8 cellular contexts compared by ENCODE assay signal in genomic region chr6:24403501-24403824, GRCh38. TPM values are rescaled to one million over a fixed set of nuclear protein-coding genes. Genes with fewer than 3 reads are reported as not detected.
DNase-seq lines count a peak whose midpoint lies in the region; ATAC-seq, FAIRE-seq and TF ChIP-seq lines count a peak whose summit lies in the region.

No MANE protein-coding gene starts in this region.

- no peak for TF ChIP-seq RAD21 in H1 (IDR thresholded peaks at IDR 0.05 in 1 of 2, conservative IDR thresholded peaks at IDR 0.05 in 1 of 2; ENCODE audit: low read depth in 2 of 2, low read length in 2 of 2)

- no peak overlapping the region for H2BK15ac ChIP-seq in H1 (ENCODE audit: low read length)

- no peak overlapping the region for H2BK20ac ChIP-seq in H1 (ENCODE audit: low read length)

- peaks cover 10 to 20% of the 10 kb centered on the region in 2 donors for H3K27me3 Mint-ChIP-seq in CD8-positive, alpha-beta memory T cell

- CTCF ChIA-PET in CD8-positive, alpha-beta memory T cell (lab: Charles Lee): no interaction called here
- CTCF ChIA-PET in H1 (lab: Charles Lee; ENCODE audit: partially characterized antibody): no interaction called here

- peaks cover 19% of the 10 kb centered on the region for H3K4me1 ChIP-seq in CD8-positive, alpha-beta memory T cell (ENCODE audit: insufficient read depth, low read length)
- H3K4me1 ChIP-seq in H1 (replicated peaks in 1 of 4; ENCODE audit: control insufficient read depth in 3 of 4, insufficient read depth in 4 of 4, low read length in 3 of 4) (peaks cover 5 to 21% (median 12%) of the 10 kb centered on the region in 4 experiments), osteoblast (ENCODE audit: insufficient read depth, low read length) (peaks cover 15% of the 10 kb centered on the region)

- H3K56ac ChIP-seq in H1 (replicated peaks; ENCODE audit: insufficient read length, low read depth, low read length): no peak overlapping the region

- H2BK5ac ChIP-seq in H1 (ENCODE audit: low read depth, low read length): peak overlapping the region; percentile 90; the same call in 1 of the 2 replicates

- no peak for DNase-seq in CD8-positive, alpha-beta memory T cell
- peak; percentile 54 for DNase-seq in NCI-H2029 (lab: John Stamatoyannopoulos, UW)
- no peak for DNase-seq in H1 (ENCODE audit: low read depth in 1 of 2, low spot score in 2 of 2)
- no peak for DNase-seq in osteoblast (ENCODE audit: insufficient read length, low spot score, missing footprints)
- DNase-seq in SK-N-DZ (ENCODE audit: low spot score): no peak

- peak overlapping the region; percentile 15 to 88 (median 85) for H3K9ac ChIP-seq in H1 (replicated peaks in 1 of 4; ENCODE audit: extremely low read depth in 1 of 4, low read depth in 3 of 4, low read length in 3 of 4)

- no peak overlapping the region; the same call in 1 of the 2 replicates for H4K8ac ChIP-seq in H1 (ENCODE audit: extremely low read depth, insufficient read depth, low read length)

- H4K5ac ChIP-seq in H1 (ENCODE audit: insufficient read length, low read depth, low read length): peak overlapping the region; percentile 41

- H3K4me3 ChIP-seq in CD8-positive, alpha-beta memory T cell (ENCODE audit: low read length): peak overlapping the region; percentile 73
- peak overlapping the region; percentile 73 to 94 (median 86) for H3K4me3 ChIP-seq in H1 (ENCODE audit: extremely low read depth in 1 of 4, insufficient read depth in 2 of 4, low read depth in 3 of 4, low read length in 4 of 4)
- peak overlapping the region; percentile 99 for H3K4me3 ChIP-seq in osteoblast (ENCODE audit: insufficient read depth, low read length)

- no peak overlapping the region for H3K14ac ChIP-seq in H1 (ENCODE audit: insufficient read length)

- H3K23ac ChIP-seq in H1 (ENCODE audit: insufficient read length): no peak overlapping the region

- peaks cover 7% of the 10 kb centered on the region for H3K36me3 ChIP-seq in CD8-positive, alpha-beta memory T cell (ENCODE audit: insufficient read depth, low read length)
- peaks cover 0 to 39% (median 8%) of the 10 kb centered on the region in 4 experiments; a peak in 4 of 8 replicates for H3K36me3 ChIP-seq in H1 (ENCODE audit: control insufficient read depth in 2 of 4, insufficient read depth in 4 of 4, low read length in 3 of 4)
- H3K36me3 ChIP-seq in osteoblast (ENCODE audit: insufficient read depth, low read length): no peaks in the 10 kb centered on the region

- no peak overlapping the region for H4K91ac ChIP-seq in H1 (replicated peaks; ENCODE audit: insufficient read length, low read length)

- TF ChIP-seq POLR2A in H1 (IDR thresholded peaks at IDR 0.05; ENCODE audit: control extremely low read depth in 1 of 2, low read depth in 2 of 2, low read length in 2 of 2): no peak

- no peak for TF ChIP-seq CTCF in H1 (IDR thresholded peaks at IDR 0.05; ENCODE audit: control extremely low read depth in 1 of 3, insufficient read depth in 1 of 3, low read depth in 1 of 3, low read length in 3 of 3)
- no peak for TF ChIP-seq CTCF in osteoblast (IDR thresholded peaks at IDR 0.05; ENCODE audit: extremely low read depth, low read depth, low read length)

- H3K36me3 Mint-ChIP-seq in CD8-positive, alpha-beta memory T cell: peaks cover 1 to 32% (median 3%) of the 10 kb centered on the region in 3 donors

- peaks cover 22 to 46% (median 36%) of the 10 kb centered on the region in 3 donors for H3K4me1 Mint-ChIP-seq in CD8-positive, alpha-beta memory T cell

- peak overlapping the region; percentile 96 for H3K18ac ChIP-seq in H1 (ENCODE audit: extremely low read depth, low read length)

- H3K23me2 ChIP-seq in H1 (ENCODE audit: low read depth, low read length): peaks cover 2% of the 10 kb centered on the region; the same call in 1 of the 2 replicates

- H2AK5ac ChIP-seq in H1 (ENCODE audit: low read depth, low read length): no peak overlapping the region

- POLR2A ChIA-PET in CD8-positive, alpha-beta memory T cell (lab: Charles Lee): no interaction called here
- POLR2A ChIA-PET in H1 (lab: Charles Lee; ENCODE audit: partially characterized antibody): interaction anchor here (1.3 to 2.2 kb wide), 4 partner anchors 9 to 23 kb away, joined by 4 to 16 read pairs (median 6); no protein-coding TSS in a partner anchor

- H3K79me1 ChIP-seq in H1 (ENCODE audit: low read depth, low read length): no peaks in the 10 kb centered on the region

- no peaks in the 10 kb centered on the region for H3K27me3 ChIP-seq in CD8-positive, alpha-beta memory T cell (ENCODE audit: insufficient read depth, low read length, poor library complexity, severe bottlenecking)
- H3K27me3 ChIP-seq in H1 (replicated peaks in 1 of 4; ENCODE audit: control insufficient read depth in 3 of 4, extremely low read depth in 1 of 4, insufficient read depth in 3 of 4, low read length in 3 of 4) (no peaks in the 10 kb centered on the region), osteoblast (ENCODE audit: insufficient read depth, low read length) (peaks cover 7% of the 10 kb centered on the region)

- H2AFZ ChIP-seq in H1 (ENCODE audit: low read length): no peak overlapping the region
- peak overlapping the region; percentile 97 for H2AFZ ChIP-seq in osteoblast (ENCODE audit: low read length)

- no peaks in the 10 kb centered on the region for H3K9me3 ChIP-seq in CD8-positive, alpha-beta memory T cell (ENCODE audit: low read length)
- H3K9me3 ChIP-seq in H1 (ENCODE audit: insufficient read depth in 2 of 2, low read depth in 1 of 2, low read length in 1 of 2) (no peaks in the 10 kb centered on the region), osteoblast (ENCODE audit: low read depth, low read length) (no peaks in the 10 kb centered on the region)

- no peak overlapping the region; the same call in 1 of the 2 replicates for H2BK12ac ChIP-seq in H1 (ENCODE audit: low read depth, low read length)

- H3K4ac ChIP-seq in H1 (replicated peaks; ENCODE audit: insufficient read length, low read depth, low read length): no peak overlapping the region

- no peak for ATAC-seq in HG03175 (IDR thresholded peaks at IDR 0.05; ENCODE audit: unreplicated experiment)
- no peak for ATAC-seq in HG03520 (IDR thresholded peaks at IDR 0.05; ENCODE audit: unreplicated experiment)
- no peak for ATAC-seq in HG02759 (IDR thresholded peaks at IDR 0.05; ENCODE audit: unreplicated experiment)

- no peak for TF ChIP-seq EP300 in H1 (IDR thresholded peaks at IDR 0.05; ENCODE audit: borderline replicate concordance in 1 of 2, low read depth in 2 of 2, low read length in 2 of 2)

- H4K20me1 ChIP-seq in H1 (replicated peaks in 1 of 2; ENCODE audit: control insufficient read depth in 1 of 2, insufficient read depth in 2 of 2, low read length in 2 of 2): peaks cover 0 to 4% of the 10 kb centered on the region in 2 experiments
- H4K20me1 ChIP-seq in osteoblast (ENCODE audit: insufficient read depth, low read length): peaks cover 7% of the 10 kb centered on the region

- H3K4me3 Mint-ChIP-seq in CD8-positive, alpha-beta memory T cell: peak overlapping the region; percentile 87 to 97 (median 93)

- H3K79me2 ChIP-seq in H1 (ENCODE audit: control insufficient read depth in 1 of 2, insufficient read depth in 2 of 2, low read length in 2 of 2) (peaks cover 3 to 66% of the 10 kb centered on the region in 2 experiments; a peak in 3 of 4 replicates), osteoblast (ENCODE audit: insufficient read depth, low read length) (peaks cover 45% of the 10 kb centered on the region)

- no peaks in the 10 kb centered on the region for H3K9me3 Mint-ChIP-seq in CD8-positive, alpha-beta memory T cell

- peak overlapping the region; percentile 71 for H3K27ac ChIP-seq in CD8-positive, alpha-beta memory T cell (ENCODE audit: low read depth, low read length)
- H3K27ac ChIP-seq in H1 (ENCODE audit: low read depth, low read length): peak overlapping the region; percentile 80; the same call in 1 of the 2 replicates
- peak overlapping the region; percentile 74 for H3K27ac ChIP-seq in osteoblast (ENCODE audit: low read depth, low read length)

- H3K27ac Mint-ChIP-seq in CD8-positive, alpha-beta memory T cell: peak overlapping the region in 7 of 8 donors; percentile 2 to 89 (median 82)

- H3K4me2 ChIP-seq in H1 (ENCODE audit: insufficient read depth in 1 of 2, low read depth in 2 of 2, low read length in 2 of 2): peak overlapping the region; percentile 65 to 81
- H3K4me2 ChIP-seq in osteoblast (ENCODE audit: insufficient read depth, low read length): peak overlapping the region; percentile 87

- FAIRE-seq in H1 (lab: Jason Lieb, UNC): no peak

- no peak overlapping the region for H2BK120ac ChIP-seq in H1 (replicated peaks; ENCODE audit: low read depth, low read length)

- 5% methylated on average over 12 of the region's 12 CpGs; no CpG with 5 or more reads in 1 of the 2 experiments for WGBS in H1 (ENCODE audit: extremely low coverage in 1 of 2, insufficient coverage in 1 of 2, insufficient read length in 1 of 2, insufficient replicate concordance in 2 of 2, low coverage in 1 of 2, low lambda C conversion rate in 2 of 2, missing lambda C conversion rate in 1 of 2), 2 experiments

RNA-seq across cellular contexts. Expression of gene MRS2, which starts 0.7 kb away (rescaled TPM):
- total RNA-seq in CD8-positive, alpha-beta memory T cell: 10 to 100 TPM; 30.1 to 31.5 TPM
- 17.4 TPM for polyA plus RNA-seq in CD8-positive, alpha-beta memory T cell
- 67.5 and 68.4 TPM in 2 replicates for total RNA-seq in H1 (2021; fragmentation: NEBNext Ultra II Directional; extraction: Animal tissue kit (Norgen Biotek cat#: 25700))
- polyA plus RNA-seq in H1 (2011; rRNA removed): 51.2 and 51.8 TPM in 2 replicates
- polyA plus RNA-seq in H1 (2011; cell fraction: cytosol; rRNA removed): 60.1 TPM
- 25.1 TPM for polyA plus RNA-seq in H1 (2011; cell fraction: nucleus; rRNA removed)
- 46.9 to 57.7 TPM (median 51.9 TPM) in 4 replicates for polyA plus RNA-seq in H1 (2012, experiment 1 of 2)
- 9.8 TPM for polyA plus RNA-seq in H1 (2012, experiment 2 of 2)
- 65.5 TPM for polyA plus RNA-seq in H1 (2013, experiment 1 of 2)
- polyA plus RNA-seq in H1 (2013, experiment 2 of 2): 65.4 TPM
- polyA minus RNA-seq in H1 (2011; rRNA and poly(A)+ RNA removed): 34.2 and 47.0 TPM in 2 replicates
- polyA minus RNA-seq in H1 (2011; cell fraction: cytosol; rRNA and poly(A)+ RNA removed): 58.2 TPM
- 51.7 TPM for polyA minus RNA-seq in H1 (2011; cell fraction: nucleus; rRNA and poly(A)+ RNA removed)
- 22.7 and 23.5 TPM in 2 replicates for total RNA-seq in osteoblast
- polyA plus RNA-seq in SK-N-DZ (2014; cell fraction: cytosol; rRNA removed): 25.5 and 31.0 TPM in 2 replicates
- polyA plus RNA-seq in SK-N-DZ (2014; cell fraction: nucleus; rRNA removed): 29.6 and 32.0 TPM in 2 replicates

RNA-seq across cellular contexts. Expression of gene DCDC2, which starts 45.6 kb away (rescaled TPM):
- not detected for total RNA-seq in CD8-positive, alpha-beta memory T cell
- not detected for polyA plus RNA-seq in CD8-positive, alpha-beta memory T cell
- 0.15 and 0.23 TPM in 2 replicates for total RNA-seq in H1 (2021; fragmentation: NEBNext Ultra II Directional; extraction: Animal tissue kit (Norgen Biotek cat#: 25700))
- 0.03 TPM in 2 replicates for polyA plus RNA-seq in H1 (2011; rRNA removed)
- polyA plus RNA-seq in H1 (2011; cell fraction: cytosol; rRNA removed): 0.03 TPM
- polyA plus RNA-seq in H1 (2011; cell fraction: nucleus; rRNA removed): 0.10 TPM
- 0.07 to 0.38 TPM (median 0.14 TPM) in 4 replicates for polyA plus RNA-seq in H1 (2012, experiment 1 of 2)
- polyA plus RNA-seq in H1 (2012, experiment 2 of 2): not detected
- polyA plus RNA-seq in H1 (2013, experiment 1 of 2): 0.08 TPM
- polyA plus RNA-seq in H1 (2013, experiment 2 of 2): 0.17 TPM
- polyA minus RNA-seq in H1 (2011; rRNA and poly(A)+ RNA removed): 0.16 and 0.80 TPM in 2 replicates
- polyA minus RNA-seq in H1 (2011; cell fraction: cytosol; rRNA and poly(A)+ RNA removed): not detected
- 0.20 TPM for polyA minus RNA-seq in H1 (2011; cell fraction: nucleus; rRNA and poly(A)+ RNA removed)
- under 0.01 TPM in 2 replicates for total RNA-seq in osteoblast
- polyA plus RNA-seq in SK-N-DZ (2014; cell fraction: cytosol; rRNA removed): 0.02 and 0.22 TPM in 2 replicates
- not detected in 2 replicates for polyA plus RNA-seq in SK-N-DZ (2014; cell fraction: nucleus; rRNA removed)
